In genomic region chr19:20247016-20247683, GRCh38 we compare ENCODE assay signal across 8 cellular contexts.
A peak's percentile ranks its signal among the peaks of the same experiment; 100 is the strongest.
DNase-seq lines count a peak whose midpoint lies in the region; ATAC-seq, FAIRE-seq and TF ChIP-seq lines count a peak whose summit lies in the region.

No MANE protein-coding gene starts in this region.

- no peak overlapping the region for H3K4me3 Mint-ChIP-seq in stimulated activated naive B cell treated with anti-CD40 and anti-IgM and Interleukin-4, amounts not matched to agents 10 μg/mL and 1 μg/mL and 100 μg/mL, for 72 hours

- H3K4me3 ChIP-seq in LNCaP clone FGC (ENCODE audit: low read depth, low read length): no peak overlapping the region
- no peak overlapping the region for H3K4me3 ChIP-seq in kidney (ENCODE audit: low read length in 2 of 2)

- no peaks in the 10 kb centered on the region for H3K9me3 Mint-ChIP-seq in stimulated activated naive B cell treated with anti-CD40 and anti-IgM and Interleukin-4, amounts not matched to agents 10 μg/mL and 1 μg/mL and 100 μg/mL, for 72 hours

- H3K9ac ChIP-seq in kidney (ENCODE audit: low read length in 2 of 2): no peak overlapping the region

- H3K9me3 ChIP-seq in kidney (ENCODE audit: control insufficient read depth in 1 of 2, low read length in 2 of 2): no peaks in the 10 kb centered on the region

- intact Hi-C loops in kidney (cut with DNase I): no loop called here

- no peaks in the 10 kb centered on the region for H3K4me1 ChIP-seq in kidney (ENCODE audit: control insufficient read depth in 1 of 2, insufficient read depth in 1 of 2, low read depth in 1 of 2, low read length in 2 of 2)

- no peaks in the 10 kb centered on the region for H3K36me3 Mint-ChIP-seq in stimulated activated naive B cell treated with anti-CD40 and anti-IgM and Interleukin-4, amounts not matched to agents 10 μg/mL and 1 μg/mL and 100 μg/mL, for 72 hours

- FAIRE-seq in kidney (lab: Jason Lieb, UNC): no peak

- peaks cover 4 to 11% of the 10 kb centered on the region in 2 donors for H3K4me1 Mint-ChIP-seq in stimulated activated naive B cell treated with anti-CD40 and anti-IgM and Interleukin-4, amounts not matched to agents 10 μg/mL and 1 μg/mL and 100 μg/mL, for 72 hours

- peak; percentile 17 for DNase-seq in AG20443 (ENCODE audit: low spot score)
- peak; percentile 40 for DNase-seq in LNCaP clone FGC (ENCODE audit: low read depth)
- DNase-seq in activated naive CD4-positive, alpha-beta T cell treated with Interleukin-2 at 50 U/mL for 16 hours: peak; percentile 22
- DNase-seq in kidney: no peak
- peak; percentile 28 for DNase-seq in stimulated activated naive B cell treated with anti-CD40 and anti-IgM and Interleukin-4, amounts not matched to agents 10 μg/mL and 1 μg/mL and 100 μg/mL, for 72 hours
- DNase-seq in NCI-H446 (lab: John Stamatoyannopoulos, UW): no peak

- no peak overlapping the region for H3K27ac ChIP-seq in kidney (ENCODE audit: low read depth in 2 of 2, low read length in 2 of 2)

- ATAC-seq in stimulated activated naive B cell treated with anti-CD40 and anti-IgM and Interleukin-4, amounts not matched to agents 10 μg/mL and 1 μg/mL and 100 μg/mL, for 72 hours (replicated peaks): peak; percentile 71 to 82
- ATAC-seq in GM21576 (IDR thresholded peaks at IDR 0.05; ENCODE audit: unreplicated experiment) (no peak), HG02642 (IDR thresholded peaks at IDR 0.05; ENCODE audit: poor library complexity, unreplicated experiment) (no peak)

- TF ChIP-seq CTCF in LNCaP clone FGC (IDR thresholded peaks at IDR 0.05; ENCODE audit: control insufficient read depth, extremely low read depth, insufficient read depth) (peak; percentile 55), kidney (IDR thresholded peaks at IDR 0.05; ENCODE audit: borderline replicate concordance, extremely low read depth, insufficient read depth) (peak; percentile 65)

- H3K27ac Mint-ChIP-seq in stimulated activated naive B cell treated with anti-CD40 and anti-IgM and Interleukin-4, amounts not matched to agents 10 μg/mL and 1 μg/mL and 100 μg/mL, for 72 hours: no peak overlapping the region

- no peaks in the 10 kb centered on the region for H3K36me3 ChIP-seq in kidney (ENCODE audit: control insufficient read depth in 1 of 2, insufficient read depth in 2 of 2, low read length in 2 of 2)

- H3K27me3 Mint-ChIP-seq in stimulated activated naive B cell treated with anti-CD40 and anti-IgM and Interleukin-4, amounts not matched to agents 10 μg/mL and 1 μg/mL and 100 μg/mL, for 72 hours: no peaks in the 10 kb centered on the region

Comparison
In these comparisons a context has a peak if more than half of its experiments do, and no peak if none do; other contexts are left out.
1. DNase-seq: peak in AG20443 (single experiment), LNCaP clone FGC (single experiment), activated naive CD4-positive, alpha-beta T cell treated with Interleukin-2 at 50 U/mL for 16 hours (single experiment) and stimulated activated naive B cell treated with anti-CD40 and anti-IgM and Interleukin-4, amounts not matched to agents 10 μg/mL and 1 μg/mL and 100 μg/mL, for 72 hours (single experiment); none in kidney (single experiment) and NCI-H446 (0 of 2).
2. ATAC-seq: peak in stimulated activated naive B cell treated with anti-CD40 and anti-IgM and Interleukin-4, amounts not matched to agents 10 μg/mL and 1 μg/mL and 100 μg/mL, for 72 hours (2 of 2); none in GM21576 (single experiment) and HG02642 (single experiment).